9 cellular contexts compared by ENCODE assay signal in the genomic region with DNA sequence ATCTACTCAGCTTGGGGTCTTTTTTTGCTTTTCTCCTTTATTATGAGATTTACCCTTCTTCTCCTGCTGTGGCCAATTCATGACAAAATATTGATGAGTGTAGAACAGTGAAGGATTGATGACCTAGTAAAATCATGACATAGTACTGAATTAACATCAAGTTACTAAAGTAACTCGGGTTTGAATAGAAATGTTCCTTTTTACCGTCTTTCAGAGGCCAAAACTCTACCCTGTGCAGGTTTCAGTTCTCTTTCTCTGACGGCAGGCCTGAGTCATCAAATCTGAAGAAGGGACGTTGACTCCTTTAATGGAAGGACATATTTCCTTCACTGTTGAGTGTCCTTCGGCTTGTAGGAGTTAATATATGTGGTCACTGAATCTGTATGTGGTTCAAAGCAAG.
DNase-seq lines count a peak whose midpoint lies in the region; ATAC-seq lines count a peak whose summit lies in the region.
"Had no signal": no experiment of that assay in that cellular context is flagged by ENCODE, and none has a peak within 500 bp of the region (broad histone marks: within the 10 kb centered on the region; RNA-seq: fewer than 3 reads in every experiment).

No MANE protein-coding gene starts in this region.

- ATAC-seq in GM18508 (IDR thresholded peaks at IDR 0.05; ENCODE audit: insufficient read depth, unreplicated experiment) (peak; percentile 82), GM21528 (IDR thresholded peaks at IDR 0.05; ENCODE audit: low FRiP score, unreplicated experiment) (peak; percentile 92), HG03460 (IDR thresholded peaks at IDR 0.05; ENCODE audit: unreplicated experiment) (peak; percentile 96)

- H3K4me3 Mint-ChIP-seq in activated CD4-positive, alpha-beta T cell treated with anti-CD3 and anti-CD28 coated beads, Interleukin-2, amount 10 ng/mL, durations not matched to agents 7 days and 5 days, result no peak overlapping the region

- H3K4me1 Mint-ChIP-seq in activated CD4-positive, alpha-beta T cell treated with anti-CD3 and anti-CD28 coated beads, Interleukin-2, amount 10 ng/mL, durations not matched to agents 7 days and 5 days, result peaks cover 2% of the 10 kb centered on the region

- peaks cover 61% of the 10 kb centered on the region for H3K36me3 Mint-ChIP-seq in activated CD4-positive, alpha-beta T cell treated with anti-CD3 and anti-CD28 coated beads, Interleukin-2, amount 10 ng/mL, durations not matched to agents 7 days and 5 days (ENCODE audit: low read depth)

- H3K27me3 Mint-ChIP-seq in activated CD4-positive, alpha-beta T cell treated with anti-CD3 and anti-CD28 coated beads, Interleukin-2, amount 10 ng/mL, durations not matched to agents 7 days and 5 days, result no peaks in the 10 kb centered on the region

- no peak overlapping the region for H3K27ac Mint-ChIP-seq in activated CD4-positive, alpha-beta T cell treated with anti-CD3 and anti-CD28 coated beads, Interleukin-2, amount 10 ng/mL, durations not matched to agents 7 days and 5 days

- CTCF ChIA-PET in activated CD4-positive, alpha-beta T cell treated with anti-CD3 and anti-CD28 coated beads, Interleukin-2, amount 10 ng/mL, durations not matched to agents 7 days and 5 days (lab: Charles Lee), result interaction anchor here (1.5 kb wide), 1 partner anchor 8 kb away, joined by 3 read pairs; no protein-coding TSS in a partner anchor

- DNase-seq in inferior parietal cortex (ENCODE audit: extremely low spot score) (peak; percentile 20), DMS153 (lab: John Stamatoyannopoulos, UW) (no peak), SHP77 treated with DMSO at 0.1 percent for 48 hours (lab: John Stamatoyannopoulos, UW) (no peak), GOT3 (lab: John Stamatoyannopoulos, UW) (no peak)
- no peak for DNase-seq in activated CD4-positive, alpha-beta T cell treated with anti-CD3 and anti-CD28 coated beads, Interleukin-2, amount 10 ng/mL, durations not matched to agents 7 days and 5 days
- DNase-seq: NCI-H345 had no signal

- POLR2A ChIA-PET in activated CD4-positive, alpha-beta T cell treated with anti-CD3 and anti-CD28 coated beads, Interleukin-2, amount 10 ng/mL, durations not matched to agents 7 days and 5 days (lab: Charles Lee), result no interaction called here

- no peaks in the 10 kb centered on the region for H3K9me3 Mint-ChIP-seq in activated CD4-positive, alpha-beta T cell treated with anti-CD3 and anti-CD28 coated beads, Interleukin-2, amount 10 ng/mL, durations not matched to agents 7 days and 5 days
